ENCODE assay signal across 1 cellular context in genomic region chr16:74216319-74216718, GRCh38.
TF ChIP-seq lines count a peak whose summit lies in the region.

No MANE protein-coding gene starts in this region.

TF ChIP-seq in K562, 482 proteins besides CTCF, POLR2A, EP300 and RAD21:
- TF ChIP-seq MAFF (IDR thresholded peaks at IDR 0.05; ENCODE audit: low read length) (0 out of 2 replicates have a peak, but pooled peaks have one; percentile 6), ZNF316 (IDR thresholded peaks at IDR 0.05) (peak; percentile 48; the same call in 1 of the 2 replicates), MAFG (tag; conservative IDR thresholded peaks at IDR 0.05) (0 out of 2 replicates have a peak, but pooled peaks have one; percentile 18), CSDE1 (IDR thresholded peaks at IDR 0.05) (no peak), C11orf30 (IDR thresholded peaks at IDR 0.05; ENCODE audit: low read depth) (peak; percentile 44), NFE2L1 (tag; IDR thresholded peaks at IDR 0.05; ENCODE audit: borderline replicate concordance, low read depth) (no peak)
